8 cellular contexts compared by ENCODE assay signal in genomic region chr15:30859091-30859874, GRCh38. TPM values are rescaled to one million over a fixed set of nuclear protein-coding genes. Genes with fewer than 3 reads are reported as not detected.
DNase-seq lines count a peak whose midpoint lies in the region; ATAC-seq, FAIRE-seq and TF ChIP-seq lines count a peak whose summit lies in the region.

No MANE protein-coding gene starts in this region.

- H3K27ac Mint-ChIP-seq in activated CD8-positive, alpha-beta T cell treated with anti-CD3 and anti-CD28 coated beads for 36 hours, result no peak overlapping the region

- TF ChIP-seq CTCF in activated CD8-positive, alpha-beta T cell treated with anti-CD3 and anti-CD28 coated beads for 36 hours (IDR thresholded peaks at IDR 0.05), result peak; percentile 64

- H3K4me1 Mint-ChIP-seq in activated CD8-positive, alpha-beta T cell treated with anti-CD3 and anti-CD28 coated beads for 36 hours (ENCODE audit: low read depth), result no peaks in the 10 kb centered on the region

- peaks cover 2% of the 10 kb centered on the region for H3K9me3 Mint-ChIP-seq in activated CD8-positive, alpha-beta T cell treated with anti-CD3 and anti-CD28 coated beads for 36 hours

- CTCF ChIA-PET in activated CD8-positive, alpha-beta T cell treated with anti-CD3 and anti-CD28 coated beads for 36 hours (lab: Charles Lee), result interaction anchor here (0.6 to 2.9 kb wide), 24 partner anchors 9 to 271 kb away, joined by 3 to 19 read pairs (median 4); no protein-coding TSS in a partner anchor

- peak; percentile 47 for ATAC-seq in activated CD8-positive, alpha-beta T cell treated with anti-CD3 and anti-CD28 coated beads for 36 hours
- ATAC-seq in HG03457 (IDR thresholded peaks at IDR 0.05; ENCODE audit: unreplicated experiment) (no peak), HG02973 (IDR thresholded peaks at IDR 0.05; ENCODE audit: unreplicated experiment) (no peak)

- intact Hi-C loops in activated CD8-positive, alpha-beta T cell treated with anti-CD3 and anti-CD28 coated beads for 36 hours (cut with micrococcal nuclease), result no loop called here

- H3K27me3 Mint-ChIP-seq in activated CD8-positive, alpha-beta T cell treated with anti-CD3 and anti-CD28 coated beads for 36 hours, result no peaks in the 10 kb centered on the region

- POLR2A ChIA-PET in activated CD8-positive, alpha-beta T cell treated with anti-CD3 and anti-CD28 coated beads for 36 hours (lab: Charles Lee), result interaction anchor here (1.2 kb wide), 1 partner anchor 12 kb away, joined by 3 read pairs; no protein-coding TSS in a partner anchor

- FAIRE-seq in GM18507 (lab: Jason Lieb, UNC), result peak; percentile 85

- no peaks in the 10 kb centered on the region for H3K36me3 Mint-ChIP-seq in activated CD8-positive, alpha-beta T cell treated with anti-CD3 and anti-CD28 coated beads for 36 hours (ENCODE audit: low read depth)

- no peak overlapping the region for H3K4me3 Mint-ChIP-seq in activated CD8-positive, alpha-beta T cell treated with anti-CD3 and anti-CD28 coated beads for 36 hours

- DNase-seq in AG08395 (ENCODE audit: low spot score), result peak; percentile 38
- peak; percentile 11 for DNase-seq in GM18507 (ENCODE audit: extremely low spot score, insufficient read length, low read depth)
- DNase-seq in activated CD8-positive, alpha-beta T cell treated with anti-CD3 and anti-CD28 coated beads for 36 hours, result peak; percentile 10
- DNase-seq in kidney tubule cell (ENCODE audit: low spot score), result peak; percentile 34
- DNase-seq in middle frontal gyrus (ENCODE audit: extremely low spot score, low spot score), result no peak
- no peak for DNase-seq in NOMO-1 treated with dmso at 0.1 percent for 144 hours (lab: John Stamatoyannopoulos, UW; ENCODE audit: unreplicated experiment)

RNA-seq across cellular contexts. Expression of gene FAN1, which starts 44.4 kb away (rescaled TPM):
- total RNA-seq in activated CD8-positive, alpha-beta T cell treated with anti-CD3 and anti-CD28 coated beads for 36 hours, result 10 to 100 TPM; 12.0 to 15.7 TPM

Comparison
In these comparisons a context has a peak if more than half of its experiments do, and no peak if none do; other contexts are left out.
1. DNase-seq: peak in AG08395 (single experiment), GM18507 (single experiment), activated CD8-positive, alpha-beta T cell treated with anti-CD3 and anti-CD28 coated beads for 36 hours (single experiment) and kidney tubule cell (single experiment); none in middle frontal gyrus (single experiment) and NOMO-1 treated with dmso at 0.1 percent for 144 hours (single experiment).